1 cellular context compared by ENCODE assay signal in genomic region chr13:110915874-110916670, GRCh38.
TF ChIP-seq lines count a peak whose summit lies in the region.

No MANE protein-coding gene starts in this region.

TF ChIP-seq in K562, 482 proteins besides CTCF, POLR2A, EP300 and RAD21 (continued from another document):
- no peak for TF ChIP-seq SMC3 (conservative IDR thresholded peaks at IDR 0.05; ENCODE audit: insufficient read depth, low read depth, low read length)
- TF ChIP-seq ZNF197 (CRISPR knock-in tag; IDR thresholded peaks at IDR 0.05; ENCODE audit: low read depth): no peak
- TF ChIP-seq E2F3 (CRISPR knock-in tag; IDR thresholded peaks at IDR 0.05): no peak
- no peak for TF ChIP-seq CXXC5 (CRISPR knock-in tag; IDR thresholded peaks at IDR 0.05)
- no peak for TF ChIP-seq HDAC6 (IDR thresholded peaks at IDR 0.05; ENCODE audit: low read depth, low read length)
- TF ChIP-seq ZBTB1 (CRISPR knock-in tag; IDR thresholded peaks at IDR 0.05; ENCODE audit: borderline replicate concordance, low read depth): no peak
- no peak for TF ChIP-seq OTX1 (CRISPR knock-in tag; IDR thresholded peaks at IDR 0.05)
- no peak for TF ChIP-seq ZBTB34 (CRISPR knock-in tag; IDR thresholded peaks at IDR 0.05)
- TF ChIP-seq ZNF280A (IDR thresholded peaks at IDR 0.05; ENCODE audit: low read depth, partially characterized antibody): no peak
- TF ChIP-seq ZBTB40 (IDR thresholded peaks at IDR 0.05): 0 out of 2 replicates have a peak, but pooled peaks have one; percentile 4
- TF ChIP-seq ZBTB40 (CRISPR knock-in tag; IDR thresholded peaks at IDR 0.05): no peak
- no peak for TF ChIP-seq MLX (CRISPR knock-in tag; conservative IDR thresholded peaks at IDR 0.05)
- TF ChIP-seq NR4A1 (CRISPR knock-in tag; IDR thresholded peaks at IDR 0.05): no peak
- no peak for TF ChIP-seq NR4A1 (tag; IDR thresholded peaks at IDR 0.05)
- TF ChIP-seq CEBPG (CRISPR knock-in tag; IDR thresholded peaks at IDR 0.05): no peak
- no peak for TF ChIP-seq CEBPG (tag; conservative IDR thresholded peaks at IDR 0.05 in 1 of 2, IDR thresholded peaks at IDR 0.05 in 1 of 2)
- TF ChIP-seq FOXA3 (CRISPR knock-in tag; conservative IDR thresholded peaks at IDR 0.05 in 1 of 2, IDR thresholded peaks at IDR 0.05 in 1 of 2): no peak
- TF ChIP-seq ZNF354B (CRISPR knock-in tag; IDR thresholded peaks at IDR 0.05): no peak
- no peak for TF ChIP-seq ZNF24 (IDR thresholded peaks at IDR 0.05)
- TF ChIP-seq SMARCE1 (IDR thresholded peaks at IDR 0.05): 0 out of 2 replicates have a peak, but pooled peaks have one; percentile 12
- no peak for TF ChIP-seq ZBTB17 (CRISPR knock-in tag; IDR thresholded peaks at IDR 0.05)
- TF ChIP-seq, protein P1, sequence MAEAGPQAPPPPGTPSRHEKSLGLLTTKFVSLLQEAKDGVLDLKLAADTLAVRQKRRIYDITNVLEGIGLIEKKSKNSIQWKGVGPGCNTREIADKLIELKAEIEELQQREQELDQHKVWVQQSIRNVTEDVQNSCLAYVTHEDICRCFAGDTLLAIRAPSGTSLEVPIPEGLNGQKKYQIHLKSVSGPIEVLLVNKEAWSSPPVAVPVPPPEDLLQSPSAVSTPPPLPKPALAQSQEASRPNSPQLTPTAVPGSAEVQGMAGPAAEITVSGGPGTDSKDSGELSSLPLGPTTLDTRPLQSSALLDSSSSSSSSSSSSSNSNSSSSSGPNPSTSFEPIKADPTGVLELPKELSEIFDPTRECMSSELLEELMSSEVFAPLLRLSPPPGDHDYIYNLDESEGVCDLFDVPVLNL (CRISPR knock-in tag; IDR thresholded peaks at IDR 0.05; ENCODE audit: low read depth): no peak
- no peak for TF ChIP-seq TRIM28 (IDR thresholded peaks at IDR 0.05)
- TF ChIP-seq NR2C1 (IDR thresholded peaks at IDR 0.05): 0 out of 2 replicates have a peak, but pooled peaks have one; percentile 2
- no peak for TF ChIP-seq NR2C1 (tag; IDR thresholded peaks at IDR 0.05)
- TF ChIP-seq HNRNPUL1 (IDR thresholded peaks at IDR 0.05; ENCODE audit: low read length): no peak
- TF ChIP-seq, protein P2, sequence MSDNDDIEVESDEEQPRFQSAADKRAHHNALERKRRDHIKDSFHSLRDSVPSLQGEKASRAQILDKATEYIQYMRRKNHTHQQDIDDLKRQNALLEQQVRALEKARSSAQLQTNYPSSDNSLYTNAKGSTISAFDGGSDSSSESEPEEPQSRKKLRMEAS (CRISPR knock-in tag; IDR thresholded peaks at IDR 0.05): no peak
- TF ChIP-seq POLR3G (IDR thresholded peaks at IDR 0.05; ENCODE audit: extremely low read depth, insufficient read length, insufficient replicate concordance): no peak
- TF ChIP-seq MCM3 (IDR thresholded peaks at IDR 0.05): no peak
- TF ChIP-seq NR1H2 (CRISPR knock-in tag; IDR thresholded peaks at IDR 0.05): no peak
- TF ChIP-seq ZNF586 (CRISPR knock-in tag; conservative IDR thresholded peaks at IDR 0.05): no peak
- TF ChIP-seq RBM25 (IDR thresholded peaks at IDR 0.05; ENCODE audit: low read depth, low read length, severe bottlenecking): no peak
- TF ChIP-seq E4F1 (CRISPR knock-in tag; IDR thresholded peaks at IDR 0.05; ENCODE audit: borderline replicate concordance): no peak
- no peak for TF ChIP-seq SIX5 (IDR thresholded peaks at IDR 0.05; ENCODE audit: borderline replicate concordance in 1 of 2, insufficient read depth in 1 of 2, low read depth in 1 of 2, low read length in 2 of 2)
- TF ChIP-seq NR2C2 (CRISPR knock-in tag; IDR thresholded peaks at IDR 0.05): no peak
- TF ChIP-seq NR2C2 (tag; IDR thresholded peaks at IDR 0.05): peak; percentile 93; the same call in 1 of the 2 replicates
TF ChIP-seq in K562: peak in this region for 7.
